36 cellular contexts compared by ENCODE assay signal in genomic region chr14:77091518-77091917, GRCh38. TPM values are rescaled to one million over a fixed set of nuclear protein-coding genes. Genes with fewer than 3 reads are reported as not detected.
"Had no signal": no experiment of that assay in that cellular context is flagged by ENCODE, and none has a peak within 500 bp of the region (broad histone marks: within the 10 kb centered on the region; RNA-seq: fewer than 3 reads in every experiment).

No MANE protein-coding gene starts in this region.

- FAIRE-seq: astrocyte, TTC549 had no signal

- DNase-seq: activated B cell treated with CpG ODN at 0.5 μM for 24 hours; activated CD4-positive, alpha-beta memory T cell treated with anti-CD3 and anti-CD28 coated beads for 36 hours; activated CD4-positive, alpha-beta T cell treated with anti-CD3 and anti-CD28 coated beads for 4 hours; activated CD4-positive, alpha-beta T cell treated with anti-CD3 and anti-CD28 coated beads, Interleukin-2, amount 10 ng/mL, durations not matched to agents 24 days and 14 days; activated CD4-positive, alpha-beta T cell treated with anti-CD3 and anti-CD28 coated beads, Interleukin-2, amount 50 U/mL, for 1 hour; activated CD4-positive, alpha-beta T cell treated with anti-CD3 and anti-CD28 coated beads, Interleukin-2, amount 50 U/mL, for 4 hours; activated CD4-positive, CD25-positive, alpha-beta regulatory T cell treated with anti-CD3 and anti-CD28 coated beads, Interleukin-2, amount 50 U/mL, for 72 hours; activated CD8-positive, alpha-beta memory T cell treated with anti-CD3 and anti-CD28 coated beads, Interleukin-2, amount 50 U/mL, for 4 hours; activated CD8-positive, alpha-beta T cell treated with anti-CD3 and anti-CD28 coated beads for 36 hours; activated effector memory CD4-positive, alpha-beta T cell treated with anti-CD3 and anti-CD28 coated beads, Interleukin-2, amount 50 U/mL, for 16 hours; activated gamma-delta T cell treated with Interleukin-2 at 50 U/mL for 16 hours; activated naive CD4-positive, alpha-beta T cell; activated naive CD4-positive, alpha-beta T cell treated with anti-CD3 and anti-CD28 coated beads for 36 hours; activated naive CD4-positive, alpha-beta T cell treated with anti-CD3 and anti-CD28 coated beads, Interleukin-2, amount 50 U/mL, for 16 hours; activated naive CD8-positive, alpha-beta T cell treated with anti-CD3 and anti-CD28 coated beads for 36 hours; activated T-cell treated with anti-CD3 and anti-CD28 coated beads for 4 hours; activated T-cell treated with anti-CD3 and anti-CD28 coated beads, Interleukin-2, amount 50 U/mL, for 1 hour; activated T-cell treated with anti-CD3 and anti-CD28 coated beads, Interleukin-2, amount 50 U/mL, for 4 hours; activated T-cell treated with anti-CD3 and anti-CD28 coated beads, Interleukin-2, amount 50 U/mL, for 72 hours; adrenal gland; amniotic stem cell; aorta; body of pancreas; brain microvascular endothelial cell; caudate nucleus; cerebellar nuclear complex; T-helper 2 cell; T-helper 9 cell had no signal

- H3K36me3 ChIP-seq: adrenal gland, brain microvascular endothelial cell, breast epithelium had no signal

- H3K27me3 ChIP-seq: adrenal gland, body of pancreas, brain microvascular endothelial cell, breast epithelium had no signal

- H3K9me3 ChIP-seq: adrenal gland had no signal

- ATAC-seq: activated CD8-positive, alpha-beta T cell treated with anti-CD3 and anti-CD28 coated beads for 36 hours; activated naive CD4-positive, alpha-beta T cell treated with anti-CD3 and anti-CD28 coated beads, Interleukin-2, amount 50 U/mL, for 72 hours; activated T-cell treated with anti-CD3 and anti-CD28 coated beads, Interleukin-2, amount 50 U/mL, for 4 hours; activated T-cell treated with anti-CD3 and anti-CD28 coated beads, Interleukin-2, amount 50 U/mL, for 72 hours; activated T-helper 17 cell treated with anti-CD3 and anti-CD28 coated beads, Interleukin-2, amount 50 U/mL, for 72 hours; body of pancreas had no signal

- H3K4me1 ChIP-seq: adrenal gland had no signal

- H3K27ac ChIP-seq: adrenal gland, body of pancreas, brain microvascular endothelial cell, breast epithelium, VCaP had no signal

- H3K4me3 ChIP-seq: adrenal gland, body of pancreas, breast epithelium had no signal

RNA-seq across cellular contexts. Expression of gene ZDHHC22, which starts 50.1 kb away (rescaled TPM):
- total RNA-seq: activated B cell treated with CpG ODN at 0.5 μM for 24 hours; activated CD4-positive, alpha-beta memory T cell treated with anti-CD3 and anti-CD28 coated beads for 36 hours; activated CD4-positive, alpha-beta T cell treated with anti-CD3 and anti-CD28 coated beads, Interleukin-2, amount 10 ng/mL, durations not matched to agents 24 days and 14 days; activated CD8-positive, alpha-beta memory T cell treated with anti-CD3 and anti-CD28 coated beads for 36 hours; activated CD8-positive, alpha-beta T cell treated with anti-CD3 and anti-CD28 coated beads for 36 hours; activated naive CD4-positive, alpha-beta T cell treated with anti-CD3 and anti-CD28 coated beads for 36 hours; activated naive CD4-positive, alpha-beta T cell treated with anti-CD3 and anti-CD28 coated beads, Interleukin-2, amount 50 U/mL, for 72 hours; activated naive CD8-positive, alpha-beta T cell treated with anti-CD3 and anti-CD28 coated beads for 36 hours; activated T-cell treated with anti-CD3 and anti-CD28 coated beads, Interleukin-2, amount 50 U/mL, for 4 hours; activated T-cell treated with anti-CD3 and anti-CD28 coated beads, Interleukin-2, amount 50 U/mL, for 72 hours; activated T-helper 1 cell treated with anti-CD3 and anti-CD28 coated beads, Interleukin-12 subunit alpha, Interleukin-12 subunit beta, Interleukin-2, Interleukin-4 antibody, amounts not matched to agents 30 ng/mL and 10 ng/mL and 1 ng/mL, durations not matched to agents 14 hours and 24 hours and 36 hours; activated T-helper 17 cell treated with anti-CD3 and anti-CD28 coated beads, Interleukin-2, amount 50 U/mL, for 72 hours; aorta; body of pancreas; breast epithelium had no signal
- polyA plus RNA-seq: aorta had no signal
